Comparison of ENCODE assay signal across 21 cellular contexts in the genomic region with DNA sequence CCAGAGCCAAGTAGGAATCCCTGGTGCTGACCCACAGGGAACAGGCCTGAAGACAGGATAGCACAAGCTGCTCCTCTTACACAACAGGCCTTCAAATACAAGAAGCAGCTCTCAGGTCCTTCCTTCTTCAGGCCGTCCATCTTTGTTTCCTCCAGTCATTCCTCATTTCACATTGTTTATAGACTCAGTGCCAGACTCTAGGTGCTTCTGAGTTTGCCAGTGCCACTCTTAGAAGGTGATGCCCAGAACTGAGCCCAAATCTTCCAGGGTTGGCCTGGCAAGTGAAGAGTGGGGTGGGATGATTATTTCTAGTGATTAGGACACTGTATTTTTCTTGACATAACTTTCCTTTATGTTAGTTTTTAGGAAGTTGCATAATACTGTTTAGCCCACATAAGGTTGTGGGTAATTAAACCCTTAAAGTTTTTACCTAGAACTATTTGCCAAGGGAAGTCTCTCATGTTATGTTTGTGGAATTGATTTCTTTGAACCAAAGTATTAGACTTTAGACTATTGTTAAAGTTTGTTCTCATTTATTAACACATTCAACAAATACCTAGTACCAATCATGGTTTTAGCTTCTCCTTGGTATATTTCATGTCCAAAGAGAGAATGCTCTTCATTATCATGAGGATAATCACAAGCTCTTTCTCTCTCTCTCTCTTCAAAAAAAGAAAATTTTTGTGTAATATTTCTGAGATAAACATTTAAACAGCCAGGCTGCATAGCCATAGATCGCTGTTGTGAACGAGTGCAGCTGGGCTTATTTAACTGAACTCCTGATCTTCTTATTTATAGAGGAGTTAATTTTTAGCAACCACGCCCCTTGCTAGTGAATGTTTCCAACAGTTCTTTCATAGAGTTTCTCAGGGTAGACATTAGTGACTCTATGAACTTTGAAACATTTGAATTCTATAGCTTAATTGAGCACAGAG. TPM values are rescaled to one million over a fixed set of nuclear protein-coding genes. Genes with fewer than 3 reads are reported as not detected.
DNase-seq lines count a peak whose midpoint lies in the region; TF ChIP-seq lines count a peak whose summit lies in the region.
"Had no signal": no experiment of that assay in that cellular context is flagged by ENCODE, and none has a peak within 500 bp of the region (broad histone marks: within the 10 kb centered on the region; RNA-seq: fewer than 3 reads in every experiment).

No MANE protein-coding gene starts in this region.

- H3K9me3 ChIP-seq in liver (ENCODE audit: control insufficient read depth in 4 of 4, low read length in 3 of 4) (no peaks in the 10 kb centered on the region), skeletal muscle tissue (ENCODE audit: control insufficient read depth in 3 of 3, low read length in 3 of 3) (no peaks in the 10 kb centered on the region), BE2C (no peaks in the 10 kb centered on the region)
- H3K9me3 ChIP-seq: esophagus squamous epithelium had no signal

- H3K4me1 ChIP-seq in liver (ENCODE audit: control insufficient read depth in 4 of 4, insufficient read depth in 4 of 4, low read length in 3 of 4) (peaks cover 17 to 85% (median 71%) of the 10 kb centered on the region in 4 donors), skeletal muscle tissue (ENCODE audit: control insufficient read depth in 3 of 3, insufficient read depth in 3 of 3, low read length in 3 of 3) (peaks cover 35 to 59% (median 55%) of the 10 kb centered on the region in 3 donors), BE2C (no peaks in the 10 kb centered on the region)

- H3K27me3 ChIP-seq in HL-60 (ENCODE audit: insufficient read depth, poor library complexity, severe bottlenecking) (no peaks in the 10 kb centered on the region), liver (ENCODE audit: control insufficient read depth in 4 of 4, insufficient read depth in 4 of 4, low read length in 3 of 4) (no peaks in the 10 kb centered on the region), skeletal muscle tissue (ENCODE audit: control insufficient read depth in 3 of 3, insufficient read depth in 3 of 3, low read length in 3 of 3) (no peaks in the 10 kb centered on the region), BE2C (no peaks in the 10 kb centered on the region)
- H3K27me3 ChIP-seq: esophagus squamous epithelium had no signal

- H3K4me3 ChIP-seq in HL-60 (replicated peaks; ENCODE audit: insufficient read depth, low read length) (no peak overlapping the region), liver (ENCODE audit: low read depth in 1 of 3, low read length in 3 of 3) (no peak overlapping the region), skeletal muscle tissue (ENCODE audit: low read length in 3 of 3) (no peak overlapping the region), BE2C (ENCODE audit: low read depth, low read length) (no peak overlapping the region)
- H3K4me3 ChIP-seq: esophagus squamous epithelium, GM23338 had no signal

- peak; percentile 31 to 51 for DNase-seq in HL-60 (ENCODE audit: low read depth in 1 of 2, low spot score in 1 of 2)
- DNase-seq in SKM-1 (lab: John Stamatoyannopoulos, UW; ENCODE audit: unreplicated experiment) = peak; percentile 49
- DNase-seq in HK-2 (ENCODE audit: unreplicated experiment) = no peak
- DNase-seq in BE2C = no peak
- DNase-seq in iPS-NIHi7 (ENCODE audit: extremely low spot score) = no peak
- no peak for DNase-seq in DMS53 (lab: John Stamatoyannopoulos, UW)
- DNase-seq: activated CD4-positive, alpha-beta T cell treated with anti-CD3 and anti-CD28 coated beads, Interleukin-2, amount 50 U/mL, for 4 hours; activated T-cell treated with anti-CD3 and anti-CD28 coated beads for 4 hours; aorta; effector memory CD8-positive, alpha-beta T cell; esophagus squamous epithelium; immature natural killer cell; mammary epithelial cell; NCI-H510A treated with DMSO at 0.1 percent for 48 hours; nephron progenitor cell; Right ventricle myocardium superior; T-helper 17 cell had no signal

- TF ChIP-seq RAD21 in liver (IDR thresholded peaks at IDR 0.05) = no peak

- 32% methylated on average over 4 of the region's 4 CpGs for WGBS in liver

- no peak for TF ChIP-seq CTCF in HL-60 (IDR thresholded peaks at IDR 0.05; ENCODE audit: insufficient read depth, low read length)
- TF ChIP-seq CTCF in liver (IDR thresholded peaks at IDR 0.05; ENCODE audit: low read depth, low read length, missing input control) = no peak
- TF ChIP-seq CTCF in BE2C (IDR thresholded peaks at IDR 0.05; ENCODE audit: low read depth, low read length) = no peak

- peak overlapping the region in 1 of 2 donors; percentile 49 for H3K9ac ChIP-seq in liver (ENCODE audit: low read depth in 1 of 2, low read length in 2 of 2)
- H3K9ac ChIP-seq in skeletal muscle tissue (ENCODE audit: low read depth in 1 of 3, low read length in 3 of 3) = no peak overlapping the region

- H3K36me3 ChIP-seq in liver (ENCODE audit: control insufficient read depth in 4 of 4, insufficient read depth in 3 of 4, low read depth in 1 of 4, low read length in 3 of 4) (peaks cover 0 to 20% (median 10%) of the 10 kb centered on the region in 4 donors), skeletal muscle tissue (ENCODE audit: control insufficient read depth in 3 of 3, insufficient read depth in 3 of 3, low read length in 3 of 3) (peaks cover 26 to 56% (median 45%) of the 10 kb centered on the region in 3 donors), BE2C (no peaks in the 10 kb centered on the region)

- H3K27ac ChIP-seq in HL-60 (replicated peaks) (peak overlapping the region; percentile 61), liver (ENCODE audit: low read depth in 1 of 2, low read length in 2 of 2) (peak overlapping the region; percentile 71 to 75), skeletal muscle tissue (ENCODE audit: low read depth, low read length) (peak overlapping the region; percentile 5)
- H3K27ac ChIP-seq: esophagus squamous epithelium, VCaP had no signal

TF ChIP-seq in liver, 16 proteins besides CTCF, POLR2A, EP300 and RAD21 (continues in another document):
- TF ChIP-seq TAF1 (conservative IDR thresholded peaks at IDR 0.05) (no peak), NR2F2 (IDR thresholded peaks at IDR 0.05) (peak; percentile 7), YY1 (IDR thresholded peaks at IDR 0.05) (peak; percentile 75), FOXA1 (IDR thresholded peaks at IDR 0.05) (peak; percentile 33), REST (IDR thresholded peaks at IDR 0.05) (peak; percentile 55), FOXA2 (IDR thresholded peaks at IDR 0.05) (peak; percentile 78), HNF4G (IDR thresholded peaks at IDR 0.05) (peak; percentile 74), JUND (IDR thresholded peaks at IDR 0.05) (peak in 1 of 2 donors; percentile 65), ZBTB33 (IDR thresholded peaks at IDR 0.05) (peak; percentile 71), EGR1 (IDR thresholded peaks at IDR 0.05; ENCODE audit: low read depth in 2 of 2) (peak in 1 of 2 donors; percentile 9), GABPA (IDR thresholded peaks at IDR 0.05 in 1 of 2, conservative IDR thresholded peaks at IDR 0.05 in 1 of 2) (peak in 1 of 2 donors; percentile 24), ATF3 (IDR thresholded peaks at IDR 0.05) (no peak), RXRA (IDR thresholded peaks at IDR 0.05) (peak; percentile 61 to 71)
- TF ChIP-seq, protein P1, sequence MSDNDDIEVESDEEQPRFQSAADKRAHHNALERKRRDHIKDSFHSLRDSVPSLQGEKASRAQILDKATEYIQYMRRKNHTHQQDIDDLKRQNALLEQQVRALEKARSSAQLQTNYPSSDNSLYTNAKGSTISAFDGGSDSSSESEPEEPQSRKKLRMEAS (IDR thresholded peaks at IDR 0.05) = peak; percentile 15

RNA-seq across cellular contexts. Expression of gene PGM1, which starts 47.7 kb away (rescaled TPM):
- 100 to 1,000 TPM in 1 of 2 donors, 10 to 100 TPM in 1; 57.3 to 224 TPM for total RNA-seq in liver
- 100 to 1,000 TPM; 117 to 123 TPM for polyA plus RNA-seq in liver
- total RNA-seq in skeletal muscle tissue = 144 TPM
- 5.8 TPM for polyA plus RNA-seq in BE2C (2012; ENCODE audit: insufficient read depth, insufficient read length, low read depth)

Comparison
In these comparisons a context has a peak if more than half of its experiments do, and no peak if none do; other contexts are left out.
1. DNase-seq: peak in HL-60 (2 of 2) and SKM-1 (single experiment); none in HK-2 (single experiment), BE2C (single experiment), iPS-NIHi7 (single experiment) and DMS53 (single experiment).
2. H3K27ac ChIP-seq: peak in every context shown above with its lines; median percentile 73 in liver; 61 in HL-60; 5 in skeletal muscle tissue.